ENCODE assay signal across 8 cellular contexts in the genomic region with DNA sequence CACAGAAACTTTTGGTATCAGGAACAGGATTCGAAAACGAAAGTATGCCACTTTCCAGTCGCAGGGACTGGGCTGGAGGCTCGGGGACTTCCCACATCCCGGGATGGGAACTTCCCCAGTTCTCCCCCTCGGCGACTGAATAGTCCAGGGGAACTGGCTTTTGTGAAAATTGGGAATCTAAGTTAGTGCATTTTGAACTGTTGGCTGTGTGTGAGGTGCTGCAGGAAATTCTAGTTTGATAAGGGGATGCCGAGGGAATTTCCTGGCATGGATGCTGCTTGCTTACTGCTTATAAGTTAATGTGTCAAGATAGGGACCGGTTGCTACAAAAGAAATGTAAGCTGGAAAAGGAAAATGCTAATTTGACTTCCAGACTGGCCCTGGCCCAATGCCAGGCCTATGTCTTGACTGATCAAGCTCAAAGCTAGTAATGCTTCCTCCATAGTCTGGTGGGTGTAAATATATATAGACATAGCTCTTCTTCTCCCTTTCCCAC.
DNase-seq lines count a peak whose midpoint lies in the region; ATAC-seq, FAIRE-seq and TF ChIP-seq lines count a peak whose summit lies in the region.

No MANE protein-coding gene starts in this region.

- TF ChIP-seq RAD21 in GM12878 (IDR thresholded peaks at IDR 0.05; ENCODE audit: insufficient read depth, low read depth, low read length) (no peak), liver (IDR thresholded peaks at IDR 0.05) (peak; percentile 41 to 53)

- CTCF ChIA-PET in GM12878 (lab: Yijun Ruan, JAX) = interaction anchor here (1.8 kb wide), 1 partner anchor 155 kb away, joined by 5 read pairs; no protein-coding TSS in a partner anchor

- H3K4me3 ChIP-seq in GM12878 = no peak overlapping the region
- peak overlapping the region; percentile 58 to 64 (median 62) for H3K4me3 ChIP-seq in liver (ENCODE audit: low read depth in 1 of 3, low read length in 3 of 3)
- H3K4me3 ChIP-seq in tibial artery = peak overlapping the region; percentile 55 to 59

- TF ChIP-seq CTCF in GM12878 (IDR thresholded peaks at IDR 0.05 in 2 of 3, conservative IDR thresholded peaks at IDR 0.05 in 1 of 3; ENCODE audit: control insufficient read depth in 2 of 3, extremely low read depth in 1 of 3, insufficient read depth in 1 of 3, low read depth in 3 of 3, low read length in 3 of 3) = no peak
- TF ChIP-seq CTCF in liver (IDR thresholded peaks at IDR 0.05; ENCODE audit: low read depth, low read length, missing input control) = no peak
- no peak for TF ChIP-seq CTCF in tibial artery (IDR thresholded peaks at IDR 0.05)

- H3K27me3 ChIP-seq in GM12878 (replicated peaks in 1 of 2; ENCODE audit: control insufficient read depth in 2 of 2, insufficient read depth in 2 of 2, low read length in 1 of 2) (no peaks in the 10 kb centered on the region), liver (ENCODE audit: control insufficient read depth in 4 of 4, insufficient read depth in 4 of 4, low read length in 3 of 4) (no peaks in the 10 kb centered on the region), tibial artery (peaks cover 0 to 2% of the 10 kb centered on the region in 2 donors)

- H3K36me3 ChIP-seq in GM12878 (ENCODE audit: control insufficient read depth in 2 of 2, insufficient read depth in 2 of 2, low read length in 1 of 2) (no peaks in the 10 kb centered on the region), liver (ENCODE audit: control insufficient read depth in 4 of 4, insufficient read depth in 3 of 4, low read depth in 1 of 4, low read length in 3 of 4) (no peaks in the 10 kb centered on the region), tibial artery (no peaks in the 10 kb centered on the region)

- no peaks in the 10 kb centered on the region for H4K20me1 ChIP-seq in GM12878 (ENCODE audit: control insufficient read depth, insufficient read depth)

- H3K9ac ChIP-seq in GM12878 (ENCODE audit: control insufficient read depth, insufficient read depth, low read length) (no peak overlapping the region), liver (ENCODE audit: low read depth in 1 of 2, low read length in 2 of 2) (peak overlapping the region; percentile 50 to 96)

- BruUV-seq in GM12878 (replicated peaks; lab: Mats Ljungman, UMichigan) = no TSS peak

- SMC1A ChIA-PET in GM12878 (lab: Charles Lee; ENCODE audit: uncharacterized antibody, unreplicated experiment) = no interaction called here

- no peaks in the 10 kb centered on the region for H3K79me2 ChIP-seq in GM12878 (ENCODE audit: control insufficient read depth, insufficient read depth, low read length)

- ATAC-seq in GM12878 = no peak
- no peak for ATAC-seq in GM18858 (IDR thresholded peaks at IDR 0.05; ENCODE audit: unreplicated experiment)

- POLR2A ChIA-PET in GM12878 (lab: Charles Lee) = no interaction called here

- 17% methylated on average over 9 of the region's 9 CpGs for WGBS in GM12878 (ENCODE audit: insufficient coverage, insufficient replicate concordance, low lambda C conversion rate, missing lambda C conversion rate)
- under 1% methylated on average over 9 of the region's 9 CpGs for WGBS in liver

- intact Hi-C loops in GM12878 (cut with micrococcal nuclease; ENCODE audit: unreplicated experiment) (no loop called here), tibial artery (cut with DNase I; ENCODE audit: low total_unique reads) (no loop called here)

- H3K9me3 ChIP-seq in GM12878 (replicated peaks; ENCODE audit: control insufficient read depth, insufficient read depth, low read length) (no peaks in the 10 kb centered on the region; the same call in 1 of the 3 replicates), liver (ENCODE audit: control insufficient read depth in 4 of 4, low read length in 3 of 4) (peaks cover 0 to 3% (median 0%) of the 10 kb centered on the region in 4 donors), tibial artery (no peaks in the 10 kb centered on the region)

- H3K4me1 ChIP-seq in GM12878 (ENCODE audit: control insufficient read depth, insufficient read depth, low read length) (peaks cover 4% of the 10 kb centered on the region), liver (ENCODE audit: control insufficient read depth in 4 of 4, insufficient read depth in 4 of 4, low read length in 3 of 4) (peaks cover 3 to 19% (median 7%) of the 10 kb centered on the region in 4 donors), tibial artery (peaks cover 0 to 7% (median 2%) of the 10 kb centered on the region in 4 donors)

- H3K4me2 ChIP-seq in GM12878 (ENCODE audit: control insufficient read depth, insufficient read depth) = 0 out of 2 replicates have a peak overlapping the region, but pooled peaks have one; percentile 31

- no peak overlapping the region; the same call in 1 of the 2 replicates for H2AFZ ChIP-seq in GM12878 (ENCODE audit: control insufficient read depth, low read depth, low read length)

- DNase-seq in C1 segment of cervical spinal cord (lab: John Stamatoyannopoulos, UW) (peak in 8 of 14 donors; percentile 10 to 30 (median 24)), HTR-8/SVneo (ENCODE audit: insufficient read length, low spot score) (peak; percentile 48), GM12878 (ENCODE audit: low read depth, low spot score) (no peak), tibial artery (peak; percentile 53 to 72), NCI-H146 treated with DMSO at 0.1 percent for 48 hours (lab: John Stamatoyannopoulos, UW; ENCODE audit: unreplicated experiment) (no peak)
- DNase-seq in stimulated activated naive CD4-positive, alpha-beta T cell (lab: John Stamatoyannopoulos, UW) = no peak

- RAD21 ChIA-PET in GM12878 (lab: Charles Lee; ENCODE audit: unreplicated experiment) = no interaction called here

- FAIRE-seq in HTR-8/SVneo (lab: Jason Lieb, UNC) = peak; percentile 78
- FAIRE-seq in GM12878 (lab: Jason Lieb, UNC) = no peak

- no peak for TF ChIP-seq POLR2A in GM12878 (IDR thresholded peaks at IDR 0.05; ENCODE audit: low read depth, low read length)

- no peak for TF ChIP-seq EP300 in GM12878 (IDR thresholded peaks at IDR 0.05; ENCODE audit: borderline replicate concordance in 1 of 2, control insufficient read depth in 1 of 2, low read depth in 2 of 2, low read length in 2 of 2)

- in situ Hi-C loops in GM12878 (cut with MboI) = no loop called here

- H3K27ac ChIP-seq in GM12878 (ENCODE audit: control insufficient read depth, insufficient read depth) = no peak overlapping the region
- peak overlapping the region; percentile 92 to 99 for H3K27ac ChIP-seq in liver (ENCODE audit: low read depth in 1 of 2, low read length in 2 of 2)
- H3K27ac ChIP-seq in tibial artery = peak overlapping the region; percentile 69 to 77

TF ChIP-seq in GM12878, 131 proteins besides CTCF, POLR2A, EP300 and RAD21 (continues in another document):
- TF ChIP-seq, protein P1, sequence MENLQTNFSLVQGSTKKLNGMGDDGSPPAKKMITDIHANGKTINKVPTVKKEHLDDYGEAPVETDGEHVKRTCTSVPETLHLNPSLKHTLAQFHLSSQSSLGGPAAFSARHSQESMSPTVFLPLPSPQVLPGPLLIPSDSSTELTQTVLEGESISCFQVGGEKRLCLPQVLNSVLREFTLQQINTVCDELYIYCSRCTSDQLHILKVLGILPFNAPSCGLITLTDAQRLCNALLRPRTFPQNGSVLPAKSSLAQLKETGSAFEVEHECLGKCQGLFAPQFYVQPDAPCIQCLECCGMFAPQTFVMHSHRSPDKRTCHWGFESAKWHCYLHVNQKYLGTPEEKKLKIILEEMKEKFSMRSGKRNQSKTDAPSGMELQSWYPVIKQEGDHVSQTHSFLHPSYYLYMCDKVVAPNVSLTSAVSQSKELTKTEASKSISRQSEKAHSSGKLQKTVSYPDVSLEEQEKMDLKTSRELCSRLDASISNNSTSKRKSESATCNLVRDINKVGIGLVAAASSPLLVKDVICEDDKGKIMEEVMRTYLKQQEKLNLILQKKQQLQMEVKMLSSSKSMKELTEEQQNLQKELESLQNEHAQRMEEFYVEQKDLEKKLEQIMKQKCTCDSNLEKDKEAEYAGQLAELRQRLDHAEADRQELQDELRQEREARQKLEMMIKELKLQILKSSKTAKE (IDR thresholded peaks at IDR 0.05; ENCODE audit: low read depth, poor library complexity, severe bottlenecking) = no peak
- TF ChIP-seq MEF2A (IDR thresholded peaks at IDR 0.05; ENCODE audit: insufficient read depth, low read depth, low read length) (no peak), SMAD5 (IDR thresholded peaks at IDR 0.05; ENCODE audit: low read depth) (no peak), ZNF217 (IDR thresholded peaks at IDR 0.05) (no peak), DPF2 (IDR thresholded peaks at IDR 0.05) (no peak), NRF1 (conservative IDR thresholded peaks at IDR 0.05; ENCODE audit: low read depth, low read length) (no peak)

TF ChIP-seq in liver, 16 proteins besides CTCF, POLR2A, EP300 and RAD21 (continues in another document):
- TF ChIP-seq JUND (IDR thresholded peaks at IDR 0.05) (no peak), FOXA1 (IDR thresholded peaks at IDR 0.05) (no peak), HNF4G (IDR thresholded peaks at IDR 0.05) (no peak), HNF4A (conservative IDR thresholded peaks at IDR 0.05) (peak; percentile 24 to 33), EGR1 (IDR thresholded peaks at IDR 0.05; ENCODE audit: low read depth in 2 of 2) (no peak), SP1 (IDR thresholded peaks at IDR 0.05) (peak; percentile 62), FOXA2 (IDR thresholded peaks at IDR 0.05) (no peak), YY1 (IDR thresholded peaks at IDR 0.05) (peak; percentile 64), NR2F2 (IDR thresholded peaks at IDR 0.05) (peak; percentile 44)
- TF ChIP-seq, protein P2, sequence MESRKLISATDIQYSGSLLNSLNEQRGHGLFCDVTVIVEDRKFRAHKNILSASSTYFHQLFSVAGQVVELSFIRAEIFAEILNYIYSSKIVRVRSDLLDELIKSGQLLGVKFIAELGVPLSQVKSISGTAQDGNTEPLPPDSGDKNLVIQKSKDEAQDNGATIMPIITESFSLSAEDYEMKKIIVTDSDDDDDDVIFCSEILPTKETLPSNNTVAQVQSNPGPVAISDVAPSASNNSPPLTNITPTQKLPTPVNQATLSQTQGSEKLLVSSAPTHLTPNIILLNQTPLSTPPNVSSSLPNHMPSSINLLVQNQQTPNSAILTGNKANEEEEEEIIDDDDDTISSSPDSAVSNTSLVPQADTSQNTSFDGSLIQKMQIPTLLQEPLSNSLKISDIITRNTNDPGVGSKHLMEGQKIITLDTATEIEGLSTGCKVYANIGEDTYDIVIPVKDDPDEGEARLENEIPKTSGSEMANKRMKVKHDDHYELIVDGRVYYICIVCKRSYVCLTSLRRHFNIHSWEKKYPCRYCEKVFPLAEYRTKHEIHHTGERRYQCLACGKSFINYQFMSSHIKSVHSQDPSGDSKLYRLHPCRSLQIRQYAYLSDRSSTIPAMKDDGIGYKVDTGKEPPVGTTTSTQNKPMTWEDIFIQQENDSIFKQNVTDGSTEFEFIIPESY (IDR thresholded peaks at IDR 0.05) = no peak
- TF ChIP-seq, protein P3, sequence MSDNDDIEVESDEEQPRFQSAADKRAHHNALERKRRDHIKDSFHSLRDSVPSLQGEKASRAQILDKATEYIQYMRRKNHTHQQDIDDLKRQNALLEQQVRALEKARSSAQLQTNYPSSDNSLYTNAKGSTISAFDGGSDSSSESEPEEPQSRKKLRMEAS (IDR thresholded peaks at IDR 0.05) = no peak
- TF ChIP-seq, protein P4, sequence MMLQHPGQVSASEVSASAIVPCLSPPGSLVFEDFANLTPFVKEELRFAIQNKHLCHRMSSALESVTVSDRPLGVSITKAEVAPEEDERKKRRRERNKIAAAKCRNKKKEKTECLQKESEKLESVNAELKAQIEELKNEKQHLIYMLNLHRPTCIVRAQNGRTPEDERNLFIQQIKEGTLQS (IDR thresholded peaks at IDR 0.05) = no peak

Comparison
In these comparisons a context has a peak if more than half of its experiments do, and no peak if none do; other contexts are left out.
1. DNase-seq: peak in C1 segment of cervical spinal cord (8 of 14), HTR-8/SVneo (single experiment) and tibial artery (2 of 2); none in GM12878 (single experiment), NCI-H146 treated with DMSO at 0.1 percent for 48 hours (single experiment) and stimulated activated naive CD4-positive, alpha-beta T cell (0 of 6).